ENCODE assay signal across 16 cellular contexts in genomic region chr2:55415300-55415699, GRCh38. TPM values are rescaled to one million over a fixed set of nuclear protein-coding genes. Genes with fewer than 3 reads are reported as not detected.
DNase-seq lines count a peak whose midpoint lies in the region; ATAC-seq, FAIRE-seq and TF ChIP-seq lines count a peak whose summit lies in the region.
"Had no signal": no experiment of that assay in that cellular context is flagged by ENCODE, and none has a peak within 500 bp of the region (broad histone marks: within the 10 kb centered on the region; RNA-seq: fewer than 3 reads in every experiment).

No MANE protein-coding gene starts in this region.

- peaks cover 17% of the 10 kb centered on the region for H3K4me1 ChIP-seq in HUES64 (ENCODE audit: insufficient read depth, low read length)
- H3K4me1 ChIP-seq in gastrocnemius medialis: peaks cover 20 to 21% of the 10 kb centered on the region in 2 donors

- peaks cover 20% of the 10 kb centered on the region for H3K36me3 ChIP-seq in HUES64 (ENCODE audit: insufficient read depth, low read length)
- no peaks in the 10 kb centered on the region for H3K36me3 ChIP-seq in gastrocnemius medialis
- H3K36me3 ChIP-seq: transverse colon had no signal

- no peaks in the 10 kb centered on the region for H3K27me3 Mint-ChIP-seq in CD14-positive monocyte (ENCODE audit: low read depth in 3 of 3)
- H3K27me3 Mint-ChIP-seq in brain: peaks cover 24% of the 10 kb centered on the region
- H3K27me3 Mint-ChIP-seq in nephron progenitor cell (ENCODE audit: low read depth, poor library complexity): no peaks in the 10 kb centered on the region
- H3K27me3 Mint-ChIP-seq: IgD-negative memory B cell had no signal

- WGBS in HUES64: 93% methylated on average over 2 of the region's 2 CpGs

- H3K4me1 Mint-ChIP-seq in CD14-positive monocyte (peaks cover 46% of the 10 kb centered on the region), brain (peaks cover 69% of the 10 kb centered on the region), nephron progenitor cell (peaks cover 45% of the 10 kb centered on the region)

- no peaks in the 10 kb centered on the region for H3K27me3 ChIP-seq in HUES64 (ENCODE audit: insufficient read depth, low read length)
- H3K27me3 ChIP-seq in gastrocnemius medialis: no peaks in the 10 kb centered on the region
- H3K27me3 ChIP-seq: heart left ventricle, transverse colon had no signal

- 0 out of 2 replicates have a peak overlapping the region, but pooled peaks have one; percentile 11 for H3K9ac ChIP-seq in HUES64 (ENCODE audit: low read depth, low read length)

- ATAC-seq in HG03045 (IDR thresholded peaks at IDR 0.05; ENCODE audit: unreplicated experiment): no peak
- no peak for ATAC-seq in HG02571 (IDR thresholded peaks at IDR 0.05; ENCODE audit: unreplicated experiment)
- ATAC-seq in gastrocnemius medialis: no peak
- ATAC-seq: heart left ventricle had no signal

- H3K4me3 Mint-ChIP-seq in CD14-positive monocyte (no peak overlapping the region), brain (peak overlapping the region; percentile 95 to 99 (median 98)), nephron progenitor cell (peak overlapping the region; percentile 61)
- H3K4me3 Mint-ChIP-seq: T-helper 1 cell treated with Interleukin-12 subunit alpha and Interleukin-12 subunit beta and Interleukin-4 antibody, amounts not matched to agents 30 μg/mL and 1 μg/mL, for 36 hours had no signal

- no peak for TF ChIP-seq CTCF in CD14-positive monocyte (IDR thresholded peaks at IDR 0.05)
- TF ChIP-seq CTCF in brain (conservative IDR thresholded peaks at IDR 0.05): no peak
- TF ChIP-seq CTCF in nephron progenitor cell (IDR thresholded peaks at IDR 0.05): no peak
- no peak for TF ChIP-seq CTCF in gastrocnemius medialis (IDR thresholded peaks at IDR 0.05 in 4 of 5, conservative IDR thresholded peaks at IDR 0.05 in 1 of 5)

- no peak overlapping the region; the same call in 1 of the 2 replicates for H3K27ac ChIP-seq in HUES64 (ENCODE audit: low read depth, low read length)
- no peak overlapping the region for H3K27ac ChIP-seq in gastrocnemius medialis
- H3K27ac ChIP-seq: heart left ventricle, skin epidermis, transverse colon had no signal

- H3K36me3 Mint-ChIP-seq in CD14-positive monocyte (peaks cover 30 to 52% of the 10 kb centered on the region in 2 donors), brain (peaks cover 41% of the 10 kb centered on the region), nephron progenitor cell (ENCODE audit: low read depth) (peaks cover 29% of the 10 kb centered on the region)

- no peak for TF ChIP-seq POLR2A in gastrocnemius medialis (IDR thresholded peaks at IDR 0.05)

- H3K9me3 ChIP-seq in HUES64 (ENCODE audit: insufficient read depth, low read depth, low read length) (no peaks in the 10 kb centered on the region), gastrocnemius medialis (no peaks in the 10 kb centered on the region)
- H3K9me3 ChIP-seq: heart left ventricle, transverse colon had no signal

- H3K4me3 ChIP-seq in HUES64 (ENCODE audit: low read length): no peak overlapping the region
- H3K4me3 ChIP-seq in gastrocnemius medialis: no peak overlapping the region
- H3K4me3 ChIP-seq: heart left ventricle, skin epidermis, transverse colon had no signal

- H3K27ac Mint-ChIP-seq in CD14-positive monocyte (peak overlapping the region in 5 of 7 donors; percentile 19 to 83 (median 41)), brain (peak overlapping the region in 4 of 5 experiments; percentile 18 to 63 (median 30)), nephron progenitor cell (peak overlapping the region; percentile 92)
- H3K27ac Mint-ChIP-seq: T-helper 1 cell treated with Interleukin-12 subunit alpha and Interleukin-12 subunit beta and Interleukin-4 antibody, amounts not matched to agents 30 μg/mL and 1 μg/mL, for 36 hours had no signal

- H3K9me3 Mint-ChIP-seq in CD14-positive monocyte (no peaks in the 10 kb centered on the region), brain (no peaks in the 10 kb centered on the region), nephron progenitor cell (no peaks in the 10 kb centered on the region)
- H3K9me3 Mint-ChIP-seq: IgD-negative memory B cell; T-helper 1 cell treated with Interleukin-12 subunit alpha and Interleukin-12 subunit beta and Interleukin-4 antibody, amounts not matched to agents 30 μg/mL and 1 μg/mL, for 36 hours had no signal

- DNase-seq in CD14-positive monocyte (ENCODE audit: low spot score) (no peak), nephron progenitor cell (no peak), RCC 7860 (ENCODE audit: low spot score) (no peak), gastrocnemius medialis (no peak)
- DNase-seq: DMS79 treated with DMSO at 0.1 percent for 48 hours, heart left ventricle, NCI-H1436, transverse colon had no signal

- in situ Hi-C loops in gastrocnemius medialis (cut with MboI; ENCODE audit: low sequenced_read_pairs in 4 of 4): loop anchor here in 1 of 4 donors (25.0 kb wide), 1 partner anchor 378 kb away; no protein-coding TSS in a partner anchor

- no peak for FAIRE-seq in RCC 7860 (lab: Jason Lieb, UNC)
- FAIRE-seq: keratinocyte had no signal

- intact Hi-C loops in CD14-positive monocyte (cut with micrococcal nuclease) (loop anchor here (5.0 to 10.0 kb wide), 3 partner anchors 50 to 200 kb away; partner anchors contain the start of genes CFAP36 (in 1 of the 2) and PPP4R3B (in 1 of the 2)), gastrocnemius medialis (cut with DNase I; ENCODE audit: low total_unique reads) (loop anchor here (5.0 kb wide), 3 partner anchors 133 to 183 kb away; partner anchors contain the start of genes CLHC1, MTIF2 and RPS27A)

RNA-seq across cellular contexts. Expression of gene CCDC88A, which starts 4.4 kb away (rescaled TPM):
- polyA plus RNA-seq in CD14-positive monocyte (10 to 100 TPM in 1 of 2 donors, 1 to 10 TPM in 1; 9.9 to 17.9 TPM), brain (ENCODE audit: insufficient read depth, low read depth, low replicate concordance) (10.3 TPM)
- polyA plus RNA-seq in HUES64 (2013, experiment 1 of 2): 48.2 TPM
- 55.9 TPM for polyA plus RNA-seq in HUES64 (2013, experiment 2 of 2)
- 10 to 100 TPM; 12.9 to 28.7 (median 19.4) TPM for total RNA-seq in gastrocnemius medialis

Comparison
In these comparisons a context has a peak if more than half of its experiments do, and no peak if none do; other contexts are left out.
1. H3K27ac Mint-ChIP-seq: peak in every context shown above with its lines; median percentile 92 in nephron progenitor cell; 41 in CD14-positive monocyte; 30 in brain.
2. H3K4me3 Mint-ChIP-seq: peak in brain (5 of 5) and nephron progenitor cell (single experiment); none in CD14-positive monocyte (0 of 2).